ENCODE assay signal across 1 cellular context in the genomic region with DNA sequence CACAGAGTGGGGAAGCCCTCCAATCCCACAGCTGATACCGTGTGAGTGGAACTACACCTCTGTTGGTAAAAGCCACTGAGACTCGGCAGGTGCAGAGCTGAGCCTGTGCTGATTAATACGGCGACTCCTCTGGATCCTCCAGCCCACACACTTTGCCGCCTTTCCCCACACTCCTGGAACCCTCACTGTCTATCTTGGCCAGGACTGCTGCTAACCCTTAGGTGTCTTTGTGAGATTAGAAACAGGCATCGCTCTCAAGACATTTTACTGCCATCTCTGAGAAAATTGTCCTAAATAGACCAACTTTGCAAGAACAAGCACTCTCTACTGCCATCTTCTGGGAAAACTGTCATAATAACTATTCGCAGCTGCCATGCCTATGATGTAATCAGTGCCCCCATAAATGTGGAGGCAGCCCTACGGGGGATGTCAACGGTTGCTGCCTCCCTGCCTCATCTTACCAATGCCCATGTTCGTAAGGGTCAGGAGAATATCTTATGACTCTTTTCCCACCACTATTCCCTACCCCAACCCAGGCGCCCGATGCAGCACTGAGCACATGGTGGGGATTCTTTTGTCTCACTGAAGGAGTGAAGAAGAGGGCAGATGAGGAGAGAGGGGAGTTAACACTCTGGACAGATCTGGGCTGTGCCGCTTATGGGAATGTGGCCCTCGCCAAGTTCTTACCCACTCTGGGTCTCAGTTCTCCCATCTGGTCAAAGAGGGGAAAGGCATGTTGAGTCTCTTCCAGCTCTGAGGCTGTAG.
A peak's percentile ranks its signal among the peaks of the same experiment; 100 is the strongest.
TF ChIP-seq lines count a peak whose summit lies in the region.

No MANE protein-coding gene starts in this region.

TF ChIP-seq in K562, 482 proteins besides CTCF, POLR2A, EP300 and RAD21 (continued from another document):
- TF ChIP-seq, protein P1, sequence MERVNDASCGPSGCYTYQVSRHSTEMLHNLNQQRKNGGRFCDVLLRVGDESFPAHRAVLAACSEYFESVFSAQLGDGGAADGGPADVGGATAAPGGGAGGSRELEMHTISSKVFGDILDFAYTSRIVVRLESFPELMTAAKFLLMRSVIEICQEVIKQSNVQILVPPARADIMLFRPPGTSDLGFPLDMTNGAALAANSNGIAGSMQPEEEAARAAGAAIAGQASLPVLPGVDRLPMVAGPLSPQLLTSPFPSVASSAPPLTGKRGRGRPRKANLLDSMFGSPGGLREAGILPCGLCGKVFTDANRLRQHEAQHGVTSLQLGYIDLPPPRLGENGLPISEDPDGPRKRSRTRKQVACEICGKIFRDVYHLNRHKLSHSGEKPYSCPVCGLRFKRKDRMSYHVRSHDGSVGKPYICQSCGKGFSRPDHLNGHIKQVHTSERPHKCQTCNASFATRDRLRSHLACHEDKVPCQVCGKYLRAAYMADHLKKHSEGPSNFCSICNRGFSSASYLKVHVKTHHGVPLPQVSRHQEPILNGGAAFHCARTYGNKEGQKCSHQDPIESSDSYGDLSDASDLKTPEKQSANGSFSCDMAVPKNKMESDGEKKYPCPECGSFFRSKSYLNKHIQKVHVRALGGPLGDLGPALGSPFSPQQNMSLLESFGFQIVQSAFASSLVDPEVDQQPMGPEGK (CRISPR knock-in tag; IDR thresholded peaks at IDR 0.05; ENCODE audit: borderline replicate concordance), result no peak
- no peak for TF ChIP-seq ZNF780A (CRISPR knock-in tag; IDR thresholded peaks at IDR 0.05)
- no peak for TF ChIP-seq BRF1 (IDR thresholded peaks at IDR 0.05; ENCODE audit: borderline replicate concordance, extremely low read depth, insufficient read length)
- TF ChIP-seq ZNF316 (IDR thresholded peaks at IDR 0.05), result no peak
- TF ChIP-seq LCOR (CRISPR knock-in tag; IDR thresholded peaks at IDR 0.05), result no peak
- no peak for TF ChIP-seq XRCC5 (IDR thresholded peaks at IDR 0.05; ENCODE audit: low read depth, low read length)
- TF ChIP-seq, protein P2, sequence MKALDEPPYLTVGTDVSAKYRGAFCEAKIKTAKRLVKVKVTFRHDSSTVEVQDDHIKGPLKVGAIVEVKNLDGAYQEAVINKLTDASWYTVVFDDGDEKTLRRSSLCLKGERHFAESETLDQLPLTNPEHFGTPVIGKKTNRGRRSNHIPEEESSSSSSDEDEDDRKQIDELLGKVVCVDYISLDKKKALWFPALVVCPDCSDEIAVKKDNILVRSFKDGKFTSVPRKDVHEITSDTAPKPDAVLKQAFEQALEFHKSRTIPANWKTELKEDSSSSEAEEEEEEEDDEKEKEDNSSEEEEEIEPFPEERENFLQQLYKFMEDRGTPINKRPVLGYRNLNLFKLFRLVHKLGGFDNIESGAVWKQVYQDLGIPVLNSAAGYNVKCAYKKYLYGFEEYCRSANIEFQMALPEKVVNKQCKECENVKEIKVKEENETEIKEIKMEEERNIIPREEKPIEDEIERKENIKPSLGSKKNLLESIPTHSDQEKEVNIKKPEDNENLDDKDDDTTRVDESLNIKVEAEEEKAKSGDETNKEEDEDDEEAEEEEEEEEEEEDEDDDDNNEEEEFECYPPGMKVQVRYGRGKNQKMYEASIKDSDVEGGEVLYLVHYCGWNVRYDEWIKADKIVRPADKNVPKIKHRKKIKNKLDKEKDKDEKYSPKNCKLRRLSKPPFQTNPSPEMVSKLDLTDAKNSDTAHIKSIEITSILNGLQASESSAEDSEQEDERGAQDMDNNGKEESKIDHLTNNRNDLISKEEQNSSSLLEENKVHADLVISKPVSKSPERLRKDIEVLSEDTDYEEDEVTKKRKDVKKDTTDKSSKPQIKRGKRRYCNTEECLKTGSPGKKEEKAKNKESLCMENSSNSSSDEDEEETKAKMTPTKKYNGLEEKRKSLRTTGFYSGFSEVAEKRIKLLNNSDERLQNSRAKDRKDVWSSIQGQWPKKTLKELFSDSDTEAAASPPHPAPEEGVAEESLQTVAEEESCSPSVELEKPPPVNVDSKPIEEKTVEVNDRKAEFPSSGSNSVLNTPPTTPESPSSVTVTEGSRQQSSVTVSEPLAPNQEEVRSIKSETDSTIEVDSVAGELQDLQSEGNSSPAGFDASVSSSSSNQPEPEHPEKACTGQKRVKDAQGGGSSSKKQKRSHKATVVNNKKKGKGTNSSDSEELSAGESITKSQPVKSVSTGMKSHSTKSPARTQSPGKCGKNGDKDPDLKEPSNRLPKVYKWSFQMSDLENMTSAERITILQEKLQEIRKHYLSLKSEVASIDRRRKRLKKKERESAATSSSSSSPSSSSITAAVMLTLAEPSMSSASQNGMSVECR (CRISPR knock-in tag; IDR thresholded peaks at IDR 0.05), result no peak
- no peak for TF ChIP-seq FOXJ3 (CRISPR knock-in tag; IDR thresholded peaks at IDR 0.05)
- TF ChIP-seq, protein P3, sequence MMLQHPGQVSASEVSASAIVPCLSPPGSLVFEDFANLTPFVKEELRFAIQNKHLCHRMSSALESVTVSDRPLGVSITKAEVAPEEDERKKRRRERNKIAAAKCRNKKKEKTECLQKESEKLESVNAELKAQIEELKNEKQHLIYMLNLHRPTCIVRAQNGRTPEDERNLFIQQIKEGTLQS (IDR thresholded peaks at IDR 0.05), result peak; percentile 85
- TF ChIP-seq, protein P3 (CRISPR knock-in tag; conservative IDR thresholded peaks at IDR 0.05), result no peak
- TF ChIP-seq ZNF239 (CRISPR knock-in tag; IDR thresholded peaks at IDR 0.05), result no peak
- TF ChIP-seq ZNF445 (CRISPR knock-in tag; IDR thresholded peaks at IDR 0.05; ENCODE audit: low read depth), result no peak
- TF ChIP-seq PHB (CRISPR knock-in tag; IDR thresholded peaks at IDR 0.05), result no peak
- TF ChIP-seq SRF (CRISPR knock-in tag; IDR thresholded peaks at IDR 0.05), result no peak
- no peak for TF ChIP-seq HMGN3 (IDR thresholded peaks at IDR 0.05; ENCODE audit: borderline replicate concordance, extremely low read depth, insufficient read length, low read depth, low read length)
- no peak for TF ChIP-seq SMARCE1 (IDR thresholded peaks at IDR 0.05)
- no peak for TF ChIP-seq ADNP (tag; IDR thresholded peaks at IDR 0.05)
- TF ChIP-seq SMC3 (conservative IDR thresholded peaks at IDR 0.05; ENCODE audit: insufficient read depth, low read depth, low read length), result peak; percentile 52
- TF ChIP-seq CEBPB (tag; IDR thresholded peaks at IDR 0.05), result peak; percentile 89
- no peak for TF ChIP-seq RBM14 (IDR thresholded peaks at IDR 0.05; ENCODE audit: borderline replicate concordance, insufficient read depth, low read depth, low read length)
- TF ChIP-seq ZEB2 (IDR thresholded peaks at IDR 0.05), result no peak
- no peak for TF ChIP-seq PHF21A (IDR thresholded peaks at IDR 0.05; ENCODE audit: borderline replicate concordance, low read depth)
- TF ChIP-seq PRPF4 (IDR thresholded peaks at IDR 0.05; ENCODE audit: insufficient read depth, low read depth, low read length, poor library complexity, severe bottlenecking), result no peak
- TF ChIP-seq, protein P4, sequence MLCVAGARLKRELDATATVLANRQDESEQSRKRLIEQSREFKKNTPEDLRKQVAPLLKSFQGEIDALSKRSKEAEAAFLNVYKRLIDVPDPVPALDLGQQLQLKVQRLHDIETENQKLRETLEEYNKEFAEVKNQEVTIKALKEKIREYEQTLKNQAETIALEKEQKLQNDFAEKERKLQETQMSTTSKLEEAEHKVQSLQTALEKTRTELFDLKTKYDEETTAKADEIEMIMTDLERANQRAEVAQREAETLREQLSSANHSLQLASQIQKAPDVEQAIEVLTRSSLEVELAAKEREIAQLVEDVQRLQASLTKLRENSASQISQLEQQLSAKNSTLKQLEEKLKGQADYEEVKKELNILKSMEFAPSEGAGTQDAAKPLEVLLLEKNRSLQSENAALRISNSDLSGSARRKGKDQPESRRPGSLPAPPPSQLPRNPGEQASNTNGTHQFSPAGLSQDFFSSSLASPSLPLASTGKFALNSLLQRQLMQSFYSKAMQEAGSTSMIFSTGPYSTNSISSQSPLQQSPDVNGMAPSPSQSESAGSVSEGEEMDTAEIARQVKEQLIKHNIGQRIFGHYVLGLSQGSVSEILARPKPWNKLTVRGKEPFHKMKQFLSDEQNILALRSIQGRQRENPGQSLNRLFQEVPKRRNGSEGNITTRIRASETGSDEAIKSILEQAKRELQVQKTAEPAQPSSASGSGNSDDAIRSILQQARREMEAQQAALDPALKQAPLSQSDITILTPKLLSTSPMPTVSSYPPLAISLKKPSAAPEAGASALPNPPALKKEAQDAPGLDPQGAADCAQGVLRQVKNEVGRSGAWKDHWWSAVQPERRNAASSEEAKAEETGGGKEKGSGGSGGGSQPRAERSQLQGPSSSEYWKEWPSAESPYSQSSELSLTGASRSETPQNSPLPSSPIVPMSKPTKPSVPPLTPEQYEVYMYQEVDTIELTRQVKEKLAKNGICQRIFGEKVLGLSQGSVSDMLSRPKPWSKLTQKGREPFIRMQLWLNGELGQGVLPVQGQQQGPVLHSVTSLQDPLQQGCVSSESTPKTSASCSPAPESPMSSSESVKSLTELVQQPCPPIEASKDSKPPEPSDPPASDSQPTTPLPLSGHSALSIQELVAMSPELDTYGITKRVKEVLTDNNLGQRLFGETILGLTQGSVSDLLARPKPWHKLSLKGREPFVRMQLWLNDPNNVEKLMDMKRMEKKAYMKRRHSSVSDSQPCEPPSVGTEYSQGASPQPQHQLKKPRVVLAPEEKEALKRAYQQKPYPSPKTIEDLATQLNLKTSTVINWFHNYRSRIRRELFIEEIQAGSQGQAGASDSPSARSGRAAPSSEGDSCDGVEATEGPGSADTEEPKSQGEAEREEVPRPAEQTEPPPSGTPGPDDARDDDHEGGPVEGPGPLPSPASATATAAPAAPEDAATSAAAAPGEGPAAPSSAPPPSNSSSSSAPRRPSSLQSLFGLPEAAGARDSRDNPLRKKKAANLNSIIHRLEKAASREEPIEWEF (CRISPR knock-in tag; IDR thresholded peaks at IDR 0.05), result no peak
- TF ChIP-seq, protein P5, sequence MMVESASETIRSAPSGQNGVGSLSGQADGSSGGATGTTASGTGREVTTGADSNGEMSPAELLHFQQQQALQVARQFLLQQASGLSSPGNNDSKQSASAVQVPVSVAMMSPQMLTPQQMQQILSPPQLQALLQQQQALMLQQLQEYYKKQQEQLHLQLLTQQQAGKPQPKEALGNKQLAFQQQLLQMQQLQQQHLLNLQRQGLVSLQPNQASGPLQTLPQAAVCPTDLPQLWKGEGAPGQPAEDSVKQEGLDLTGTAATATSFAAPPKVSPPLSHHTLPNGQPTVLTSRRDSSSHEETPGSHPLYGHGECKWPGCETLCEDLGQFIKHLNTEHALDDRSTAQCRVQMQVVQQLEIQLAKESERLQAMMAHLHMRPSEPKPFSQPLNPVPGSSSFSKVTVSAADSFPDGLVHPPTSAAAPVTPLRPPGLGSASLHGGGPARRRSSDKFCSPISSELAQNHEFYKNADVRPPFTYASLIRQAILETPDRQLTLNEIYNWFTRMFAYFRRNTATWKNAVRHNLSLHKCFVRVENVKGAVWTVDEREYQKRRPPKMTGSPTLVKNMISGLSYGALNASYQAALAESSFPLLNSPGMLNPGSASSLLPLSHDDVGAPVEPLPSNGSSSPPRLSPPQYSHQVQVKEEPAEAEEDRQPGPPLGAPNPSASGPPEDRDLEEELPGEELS (CRISPR knock-in tag; IDR thresholded peaks at IDR 0.05; ENCODE audit: borderline replicate concordance), result no peak
- TF ChIP-seq KAT7 (CRISPR knock-in tag; IDR thresholded peaks at IDR 0.05; ENCODE audit: borderline replicate concordance), result no peak
- TF ChIP-seq, protein P6, sequence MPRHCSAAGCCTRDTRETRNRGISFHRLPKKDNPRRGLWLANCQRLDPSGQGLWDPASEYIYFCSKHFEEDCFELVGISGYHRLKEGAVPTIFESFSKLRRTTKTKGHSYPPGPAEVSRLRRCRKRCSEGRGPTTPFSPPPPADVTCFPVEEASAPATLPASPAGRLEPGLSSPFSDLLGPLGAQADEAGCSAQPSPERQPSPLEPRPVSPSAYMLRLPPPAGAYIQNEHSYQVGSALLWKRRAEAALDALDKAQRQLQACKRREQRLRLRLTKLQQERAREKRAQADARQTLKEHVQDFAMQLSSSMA (CRISPR knock-in tag; IDR thresholded peaks at IDR 0.05), result no peak
- TF ChIP-seq ZNF347 (CRISPR knock-in tag; IDR thresholded peaks at IDR 0.05; ENCODE audit: low read depth), result no peak
- TF ChIP-seq PML (IDR thresholded peaks at IDR 0.05; ENCODE audit: low read length), result no peak
- TF ChIP-seq CAMTA2 (CRISPR knock-in tag; conservative IDR thresholded peaks at IDR 0.05), result no peak
